Comparison of ENCODE assay signal across 1 cellular context in genomic region chr4:4868506-4869379, GRCh38.
TF ChIP-seq lines count a peak whose summit lies in the region.

No MANE protein-coding gene starts in this region.

TF ChIP-seq in K562, 482 proteins besides CTCF, POLR2A, EP300 and RAD21:
- TF ChIP-seq RBM25 (IDR thresholded peaks at IDR 0.05; ENCODE audit: low read depth, low read length, severe bottlenecking) (peak; percentile 20), ZFP36 (IDR thresholded peaks at IDR 0.05; ENCODE audit: low read depth, low read length, partially characterized antibody) (peak; percentile 19), DMBX1 (CRISPR knock-in tag; IDR thresholded peaks at IDR 0.05; ENCODE audit: borderline replicate concordance) (no peak), HNRNPUL1 (IDR thresholded peaks at IDR 0.05; ENCODE audit: low read length) (no peak)
